ENCODE assay signal across 8 cellular contexts in genomic region chr14:101964297-101965144, GRCh38.
DNase-seq lines count a peak whose midpoint lies in the region; ATAC-seq lines count a peak whose summit lies in the region.

TSS of gene DYNC1H1 (plus strand) at chr14:101964573. CDS start at chr14:101964692, 119 bp downstream.

- peak within 1 kb of the TSS; percentile 88 to 89 for H3K4me3 Mint-ChIP-seq in effector memory CD8-positive, alpha-beta T cell
- peak within 1 kb of the TSS; percentile 93 for H3K4me3 Mint-ChIP-seq in memory B cell

- H3K36me3 ChIP-seq in HUES6 (ENCODE audit: control insufficient read depth, insufficient read depth, low read length): peaks cover 13% of the 10 kb centered on the region
- peaks cover 21% of the 10 kb centered on the region for H3K36me3 ChIP-seq in NT2/D1 (ENCODE audit: insufficient read depth, insufficient read length, low read length)

- peak within 1 kb of the TSS; percentile 77; the same call in 1 of the 2 replicates for H3K27ac ChIP-seq in HUES6 (ENCODE audit: low read depth, low read length)

- peak within 1 kb of the TSS; percentile 90 to 95 for H3K27ac Mint-ChIP-seq in effector memory CD8-positive, alpha-beta T cell
- H3K27ac Mint-ChIP-seq in memory B cell: peak within 1 kb of the TSS; percentile 75

- H3K4me3 ChIP-seq in HUES6 (ENCODE audit: low read depth, low read length) (peak within 1 kb of the TSS; percentile 89), NT2/D1 (ENCODE audit: insufficient read length, low read depth) (peak within 1 kb of the TSS; percentile 88)

- H3K9me3 ChIP-seq in HUES6 (ENCODE audit: control insufficient read depth, insufficient read depth, low read depth, low read length) (no peaks in the 10 kb centered on the region), NT2/D1 (ENCODE audit: insufficient read depth, low read length) (no peaks in the 10 kb centered on the region)

- H3K36me3 Mint-ChIP-seq in effector memory CD8-positive, alpha-beta T cell (ENCODE audit: insufficient read depth): peaks cover 14% of the 10 kb centered on the region
- H3K36me3 Mint-ChIP-seq in memory B cell: no peaks in the 10 kb centered on the region

- H3K9ac ChIP-seq in HUES6 (ENCODE audit: low read length) (peak within 1 kb of the TSS; percentile 83), NT2/D1 (ENCODE audit: insufficient read length, low read depth) (peak within 1 kb of the TSS; percentile 96)

- H3K27me3 ChIP-seq in HUES6 (ENCODE audit: control insufficient read depth, insufficient read depth, low read length) (peaks cover 17% of the 10 kb centered on the region), NT2/D1 (ENCODE audit: insufficient read depth, insufficient read length) (peaks cover 12% of the 10 kb centered on the region)

- no peaks in the 10 kb centered on the region for H3K9me3 Mint-ChIP-seq in effector memory CD8-positive, alpha-beta T cell
- no peaks in the 10 kb centered on the region for H3K9me3 Mint-ChIP-seq in memory B cell

- H3K4me1 Mint-ChIP-seq in effector memory CD8-positive, alpha-beta T cell (ENCODE audit: low read depth in 2 of 2): peaks cover 26 to 46% of the 10 kb centered on the region in 2 donors
- H3K4me1 Mint-ChIP-seq in memory B cell: peaks cover 20% of the 10 kb centered on the region

- peak; percentile 75 for ATAC-seq in GM21390 (IDR thresholded peaks at IDR 0.05; ENCODE audit: unreplicated experiment)
- ATAC-seq in effector memory CD8-positive, alpha-beta T cell (replicated peaks): peak; percentile 81
- peak; percentile 87 for ATAC-seq in memory B cell (ENCODE audit: low read depth)

- DNase-seq in COLO829 (ENCODE audit: low spot score) (peak; percentile 73), NT2/D1 (ENCODE audit: low read depth, low spot score) (peak; percentile 70), memory B cell (ENCODE audit: low spot score in 2 of 2) (peak; percentile 85 to 86)
- peak; percentile 69 to 85 (median 70) for DNase-seq in activated CD8-positive, alpha-beta memory T cell treated with anti-CD3 and anti-CD28 coated beads for 48 hours (ENCODE audit: low read depth in 2 of 3, low spot score in 2 of 3)
- DNase-seq in effector memory CD8-positive, alpha-beta T cell: peak; percentile 83 to 88 (median 83)
- DNase-seq in stimulated activated CD4-positive, alpha-beta T cell treated with anti-CD3 and anti-CD28 coated beads, TNF-alpha, amount 100 ng/mL, for 48 hours (ENCODE audit: low read depth in 3 of 3): peak; percentile 71 to 87 (median 77)

- H3K27me3 Mint-ChIP-seq in effector memory CD8-positive, alpha-beta T cell: no peaks in the 10 kb centered on the region
- H3K27me3 Mint-ChIP-seq in memory B cell: no peaks in the 10 kb centered on the region

- H3K4me1 ChIP-seq in HUES6 (ENCODE audit: control insufficient read depth, insufficient read depth, low read length) (peaks cover 13% of the 10 kb centered on the region), NT2/D1 (ENCODE audit: insufficient read depth, insufficient read length) (peaks cover 9% of the 10 kb centered on the region)

Comparison
In these comparisons a context has a peak if more than half of its experiments do, and no peak if none do; other contexts are left out.
1. Peak in every context shown above with its lines: DNase-seq, ATAC-seq, H3K4me3 ChIP-seq and H3K27ac ChIP-seq.